In genomic region chr15:78082106-78082742, GRCh38 we compare ENCODE assay signal across 15 cellular contexts. TPM values are rescaled to one million over a fixed set of nuclear protein-coding genes. Genes with fewer than 3 reads are reported as not detected.
DNase-seq lines count a peak whose midpoint lies in the region; ATAC-seq and TF ChIP-seq lines count a peak whose summit lies in the region.
"Had no signal": no experiment of that assay in that cellular context is flagged by ENCODE, and none has a peak within 500 bp of the region (broad histone marks: within the 10 kb centered on the region; RNA-seq: fewer than 3 reads in every experiment).

No MANE protein-coding gene starts in this region.

- H3K36me3 ChIP-seq in PC-9 (ENCODE audit: low read depth) = no peaks in the 10 kb centered on the region
- H3K36me3 ChIP-seq: uterus had no signal

- TF ChIP-seq CTCF in activated CD8-positive, alpha-beta T cell treated with anti-CD3 and anti-CD28 coated beads for 36 hours (IDR thresholded peaks at IDR 0.05) = no peak
- no peak for TF ChIP-seq CTCF in PC-9 (conservative IDR thresholded peaks at IDR 0.05)

- H3K36me3 Mint-ChIP-seq in activated CD8-positive, alpha-beta memory T cell treated with anti-CD3 and anti-CD28 coated beads, Interleukin-2, amount 10 ng/mL, durations not matched to agents 7 days and 5 days = no peaks in the 10 kb centered on the region
- no peaks in the 10 kb centered on the region for H3K36me3 Mint-ChIP-seq in activated CD8-positive, alpha-beta T cell treated with anti-CD3 and anti-CD28 coated beads for 36 hours (ENCODE audit: low read depth)
- no peaks in the 10 kb centered on the region for H3K36me3 Mint-ChIP-seq in stimulated activated naive B cell treated with anti-CD40 and anti-IgM and Interleukin-4, amounts not matched to agents 10 μg/mL and 1 μg/mL and 100 μg/mL, for 72 hours

- H3K4me1 ChIP-seq in PC-9 (replicated peaks; ENCODE audit: insufficient read depth) = peaks cover 8% of the 10 kb centered on the region; the same call in 1 of the 2 replicates
- H3K4me1 ChIP-seq: uterus had no signal

- no TSS peak for BruUV-seq in PC-9 (replicated peaks; lab: Mats Ljungman, UMichigan)

- intact Hi-C loops in activated CD8-positive, alpha-beta T cell treated with anti-CD3 and anti-CD28 coated beads for 36 hours (cut with micrococcal nuclease) = no loop called here
- intact Hi-C loops in PC-9 (cut with micrococcal nuclease; ENCODE audit: unreplicated experiment) = no loop called here

- CTCF ChIA-PET in activated CD8-positive, alpha-beta memory T cell treated with anti-CD3 and anti-CD28 coated beads, Interleukin-2, amount 10 ng/mL, durations not matched to agents 7 days and 5 days (lab: Charles Lee) = interaction anchor here (1.3 to 19.7 kb wide), 4 partner anchors 10 to 48 kb away, joined by 4 to 251 read pairs (median 12); no protein-coding TSS in a partner anchor
- CTCF ChIA-PET in activated CD8-positive, alpha-beta T cell treated with anti-CD3 and anti-CD28 coated beads for 36 hours (lab: Charles Lee) = interaction anchor here (0.6 to 3.2 kb wide), 2 partner anchors 26 to 270 kb away, joined by 3 to 15 read pairs; no protein-coding TSS in a partner anchor
- CTCF ChIA-PET in PC-9 (lab: Charles Lee) = interaction anchor here (0.6 kb wide), 1 partner anchor 284 kb away, joined by 13 read pairs; no protein-coding TSS in a partner anchor

- no peaks in the 10 kb centered on the region for H3K27me3 Mint-ChIP-seq in activated CD8-positive, alpha-beta memory T cell treated with anti-CD3 and anti-CD28 coated beads, Interleukin-2, amount 10 ng/mL, durations not matched to agents 7 days and 5 days
- H3K27me3 Mint-ChIP-seq in activated CD8-positive, alpha-beta T cell treated with anti-CD3 and anti-CD28 coated beads for 36 hours = no peaks in the 10 kb centered on the region
- no peaks in the 10 kb centered on the region for H3K27me3 Mint-ChIP-seq in stimulated activated naive B cell treated with anti-CD40 and anti-IgM and Interleukin-4, amounts not matched to agents 10 μg/mL and 1 μg/mL and 100 μg/mL, for 72 hours

- no peaks in the 10 kb centered on the region for H3K9me3 Mint-ChIP-seq in activated CD8-positive, alpha-beta memory T cell treated with anti-CD3 and anti-CD28 coated beads, Interleukin-2, amount 10 ng/mL, durations not matched to agents 7 days and 5 days (ENCODE audit: low read depth)
- no peaks in the 10 kb centered on the region for H3K9me3 Mint-ChIP-seq in activated CD8-positive, alpha-beta T cell treated with anti-CD3 and anti-CD28 coated beads for 36 hours
- H3K9me3 Mint-ChIP-seq in stimulated activated naive B cell treated with anti-CD40 and anti-IgM and Interleukin-4, amounts not matched to agents 10 μg/mL and 1 μg/mL and 100 μg/mL, for 72 hours = no peaks in the 10 kb centered on the region

- POLR2A ChIA-PET in activated CD8-positive, alpha-beta T cell treated with anti-CD3 and anti-CD28 coated beads for 36 hours (lab: Charles Lee) = interaction anchor here (1.2 to 1.4 kb wide), 2 partner anchors 9 to 31 kb away, joined by 3 read pairs; no protein-coding TSS in a partner anchor
- POLR2A ChIA-PET in PC-9 (lab: Charles Lee; ENCODE audit: unreplicated experiment) = interaction anchor here (0.6 kb wide), 2 partner anchors 37 to 67 kb away, joined by 4 to 5 read pairs; no protein-coding TSS in a partner anchor

- H3K27ac Mint-ChIP-seq in activated CD8-positive, alpha-beta memory T cell treated with anti-CD3 and anti-CD28 coated beads, Interleukin-2, amount 10 ng/mL, durations not matched to agents 7 days and 5 days = peak overlapping the region; percentile 55
- peak overlapping the region; percentile 62 for H3K27ac Mint-ChIP-seq in activated CD8-positive, alpha-beta T cell treated with anti-CD3 and anti-CD28 coated beads for 36 hours
- peak overlapping the region; percentile 21 for H3K27ac Mint-ChIP-seq in stimulated activated naive B cell treated with anti-CD40 and anti-IgM and Interleukin-4, amounts not matched to agents 10 μg/mL and 1 μg/mL and 100 μg/mL, for 72 hours

- no peak for ATAC-seq in activated CD8-positive, alpha-beta memory T cell treated with anti-CD3 and anti-CD28 coated beads, Interleukin-2, amount 10 ng/mL, durations not matched to agents 7 days and 5 days
- no peak for ATAC-seq in activated CD8-positive, alpha-beta T cell treated with anti-CD3 and anti-CD28 coated beads for 36 hours
- peak; percentile 5 for ATAC-seq in left lobe of liver
- ATAC-seq in stimulated activated naive B cell treated with anti-CD40 and anti-IgM and Interleukin-4, amounts not matched to agents 10 μg/mL and 1 μg/mL and 100 μg/mL, for 72 hours (replicated peaks) = peak; percentile 50 to 66

- H3K4me3 Mint-ChIP-seq in activated CD8-positive, alpha-beta memory T cell treated with anti-CD3 and anti-CD28 coated beads, Interleukin-2, amount 10 ng/mL, durations not matched to agents 7 days and 5 days = no peak overlapping the region
- no peak overlapping the region for H3K4me3 Mint-ChIP-seq in activated CD8-positive, alpha-beta T cell treated with anti-CD3 and anti-CD28 coated beads for 36 hours
- peak overlapping the region in 1 of 2 donors; percentile 14 for H3K4me3 Mint-ChIP-seq in stimulated activated naive B cell treated with anti-CD40 and anti-IgM and Interleukin-4, amounts not matched to agents 10 μg/mL and 1 μg/mL and 100 μg/mL, for 72 hours

- no peak for DNase-seq in activated CD8-positive, alpha-beta memory T cell treated with anti-CD3 and anti-CD28 coated beads, Interleukin-2, amount 10 ng/mL, durations not matched to agents 7 days and 5 days
- DNase-seq in activated CD8-positive, alpha-beta memory T cell treated with anti-CD3 and anti-CD28 coated beads, Interleukin-2, amount 50 U/mL, for 48 hours = no peak
- peak; percentile 13 for DNase-seq in activated CD8-positive, alpha-beta T cell treated with anti-CD3 and anti-CD28 coated beads for 36 hours
- no peak for DNase-seq in left lobe of liver (ENCODE audit: low spot score)
- peak; percentile 16 for DNase-seq in stimulated activated naive B cell treated with anti-CD40 and anti-IgM and Interleukin-4, amounts not matched to agents 10 μg/mL and 1 μg/mL and 100 μg/mL, for 72 hours
- no peak for DNase-seq in glomerular visceral epithelial cell (ENCODE audit: extremely low spot score)
- no peak for DNase-seq in PC-9
- DNase-seq in globus pallidus (ENCODE audit: low spot score) = no peak
- DNase-seq: H7, NCI-H1694 treated with DMSO at 0.1 percent for 48 hours, right cardiac atrium, uterus had no signal

- no peaks in the 10 kb centered on the region for H3F3A ChIP-seq in PC-9 (ENCODE audit: insufficient read depth, low read depth)

- no peaks in the 10 kb centered on the region for H3K79me2 ChIP-seq in PC-9 (ENCODE audit: low read depth)

- H3K27ac ChIP-seq in PC-9 = no peak overlapping the region
- H3K27ac ChIP-seq: uterus had no signal

- H3K4me1 Mint-ChIP-seq in activated CD8-positive, alpha-beta memory T cell treated with anti-CD3 and anti-CD28 coated beads, Interleukin-2, amount 10 ng/mL, durations not matched to agents 7 days and 5 days = peaks cover 35% of the 10 kb centered on the region
- peaks cover 37% of the 10 kb centered on the region for H3K4me1 Mint-ChIP-seq in activated CD8-positive, alpha-beta T cell treated with anti-CD3 and anti-CD28 coated beads for 36 hours (ENCODE audit: low read depth)
- H3K4me1 Mint-ChIP-seq in stimulated activated naive B cell treated with anti-CD40 and anti-IgM and Interleukin-4, amounts not matched to agents 10 μg/mL and 1 μg/mL and 100 μg/mL, for 72 hours = peaks cover 19 to 25% of the 10 kb centered on the region in 2 donors

- no peaks in the 10 kb centered on the region for H3K9me3 ChIP-seq in PC-9 (ENCODE audit: insufficient read depth, low read depth)
- H3K9me3 ChIP-seq: uterus had no signal

- no peak overlapping the region; the same call in 1 of the 2 replicates for H2AFZ ChIP-seq in PC-9

- H3K27me3 ChIP-seq in PC-9 (ENCODE audit: insufficient read depth, low read depth) = no peaks in the 10 kb centered on the region
- H3K27me3 ChIP-seq: uterus had no signal

- H3K4me2 ChIP-seq in PC-9 = no peak overlapping the region

- no peaks in the 10 kb centered on the region for H3K9me2 ChIP-seq in PC-9 (ENCODE audit: insufficient read depth)

- no peak overlapping the region for H3K4me3 ChIP-seq in PC-9
- H3K4me3 ChIP-seq: uterus had no signal

- no peaks in the 10 kb centered on the region for H4K20me1 ChIP-seq in PC-9 (ENCODE audit: insufficient read depth)

RNA-seq across cellular contexts. Expression of gene TBC1D2B, which starts 4.7 kb away (rescaled TPM):
- 100 to 1,000 TPM; 118 to 135 TPM for total RNA-seq in activated CD8-positive, alpha-beta memory T cell treated with anti-CD3 and anti-CD28 coated beads, Interleukin-2, amount 10 ng/mL, durations not matched to agents 7 days and 5 days
- total RNA-seq in activated CD8-positive, alpha-beta T cell treated with anti-CD3 and anti-CD28 coated beads for 36 hours = 10 to 100 TPM; 62.9 to 65.7 TPM
- total RNA-seq in left lobe of liver = 50.4 TPM
- 27.7 and 28.3 TPM in 2 replicates for total RNA-seq in PC-9 (2021)

RNA-seq across cellular contexts. Expression of gene SH2D7, which starts 10.1 kb away (rescaled TPM):
- under 1 TPM; 0.26 to 0.28 TPM for total RNA-seq in activated CD8-positive, alpha-beta memory T cell treated with anti-CD3 and anti-CD28 coated beads, Interleukin-2, amount 10 ng/mL, durations not matched to agents 7 days and 5 days
- not detected for total RNA-seq in activated CD8-positive, alpha-beta T cell treated with anti-CD3 and anti-CD28 coated beads for 36 hours
- total RNA-seq in left lobe of liver (not detected), PC-9 (2021) (not detected in 2 replicates)
- total RNA-seq: activated CD8-positive, alpha-beta memory T cell treated with anti-CD3 and anti-CD28 coated beads for 36 hours; aorta; H7; mononuclear cell; right cardiac atrium; uterus had no signal

RNA-seq across cellular contexts. Expression of gene CIB2, which starts 49.0 kb away (rescaled TPM):
- total RNA-seq in activated CD8-positive, alpha-beta memory T cell treated with anti-CD3 and anti-CD28 coated beads, Interleukin-2, amount 10 ng/mL, durations not matched to agents 7 days and 5 days = 1 to 10 TPM in 1 of 2 experiments, under 1 TPM in 1; 0.94 to 1.2 TPM
- total RNA-seq in activated CD8-positive, alpha-beta T cell treated with anti-CD3 and anti-CD28 coated beads for 36 hours = 1 to 10 TPM; 1.6 TPM
- total RNA-seq in left lobe of liver = 0.20 TPM
- total RNA-seq in PC-9 (2021) = 5.6 and 5.8 TPM in 2 replicates

Comparison
In these comparisons a context has a peak if more than half of its experiments do, and no peak if none do; other contexts are left out.
1. ATAC-seq: peak in left lobe of liver (single experiment) and stimulated activated naive B cell treated with anti-CD40 and anti-IgM and Interleukin-4, amounts not matched to agents 10 μg/mL and 1 μg/mL and 100 μg/mL, for 72 hours (2 of 2); none in activated CD8-positive, alpha-beta memory T cell treated with anti-CD3 and anti-CD28 coated beads, Interleukin-2, amount 10 ng/mL, durations not matched to agents 7 days and 5 days (single experiment) and activated CD8-positive, alpha-beta T cell treated with anti-CD3 and anti-CD28 coated beads for 36 hours (single experiment).
2. DNase-seq: peak in activated CD8-positive, alpha-beta T cell treated with anti-CD3 and anti-CD28 coated beads for 36 hours (single experiment) and stimulated activated naive B cell treated with anti-CD40 and anti-IgM and Interleukin-4, amounts not matched to agents 10 μg/mL and 1 μg/mL and 100 μg/mL, for 72 hours (single experiment); none in activated CD8-positive, alpha-beta memory T cell treated with anti-CD3 and anti-CD28 coated beads, Interleukin-2, amount 10 ng/mL, durations not matched to agents 7 days and 5 days (single experiment), activated CD8-positive, alpha-beta memory T cell treated with anti-CD3 and anti-CD28 coated beads, Interleukin-2, amount 50 U/mL, for 48 hours (single experiment), left lobe of liver (single experiment), glomerular visceral epithelial cell (single experiment), PC-9 (0 of 2) and globus pallidus (single experiment).
3. Peak in every context shown above with its lines, with median percentiles within 50 percentile points of each other: H3K27ac Mint-ChIP-seq.